ENCODE assay signal across 14 cellular contexts in genomic region chr1:173002891-173003582, GRCh38. TPM values are rescaled to one million over a fixed set of nuclear protein-coding genes. Genes with fewer than 3 reads are reported as not detected.
DNase-seq lines count a peak whose midpoint lies in the region; FAIRE-seq and TF ChIP-seq lines count a peak whose summit lies in the region.
"Had no signal": no experiment of that assay in that cellular context is flagged by ENCODE, and none has a peak within 500 bp of the region (broad histone marks: within the 10 kb centered on the region; RNA-seq: fewer than 3 reads in every experiment).

No MANE protein-coding gene starts in this region.

- H3K9me1 ChIP-seq in keratinocyte (ENCODE audit: control insufficient read depth, extremely low read depth, insufficient read depth, low read length) = no peaks in the 10 kb centered on the region

- no peaks in the 10 kb centered on the region for H3K36me3 ChIP-seq in keratinocyte (ENCODE audit: control insufficient read depth in 2 of 2, extremely low read depth in 1 of 2, insufficient read depth in 2 of 2, low read length in 2 of 2)

- no peaks in the 10 kb centered on the region for H3K79me2 ChIP-seq in keratinocyte (ENCODE audit: control insufficient read depth, insufficient read depth, low read length)

- in situ Hi-C loops in Caki2 (cut with HindIII; ENCODE audit: low pct_unique_long_range_greater_than_20kb, low sequenced_read_pairs) = no loop called here

- H3K4me2 ChIP-seq in keratinocyte (ENCODE audit: control insufficient read depth, extremely low read depth, insufficient read depth, low read depth, low read length) = peak overlapping the region; percentile 42

- peak overlapping the region; percentile 64 for H2AFZ ChIP-seq in keratinocyte (ENCODE audit: control insufficient read depth, low read length)

- no peaks in the 10 kb centered on the region for H4K20me1 ChIP-seq in keratinocyte (ENCODE audit: control insufficient read depth, extremely low read depth, insufficient read depth, low read length)

- H3K27ac ChIP-seq in keratinocyte (ENCODE audit: control insufficient read depth, insufficient read depth, low read length) = peak overlapping the region; percentile 71
- H3K27ac ChIP-seq: testis had no signal

- H3K4me3 ChIP-seq in keratinocyte (ENCODE audit: control insufficient read depth in 2 of 3, extremely low read depth in 1 of 3, insufficient read depth in 2 of 3, low read depth in 1 of 3, low read length in 3 of 3) = no peak overlapping the region
- H3K4me3 ChIP-seq: testis had no signal

- no peak for TF ChIP-seq CTCF in keratinocyte (optimal IDR thresholded peaks at IDR 0.05 in 1 of 3, IDR thresholded peaks at IDR 0.05 in 1 of 3, conservative IDR thresholded peaks at IDR 0.05 in 1 of 3; ENCODE audit: extremely low read depth in 1 of 3, insufficient read depth in 2 of 3, low read length in 3 of 3)

- DNase-seq in Caki2 (ENCODE audit: low read depth) (peak; percentile 7), M059J (ENCODE audit: low read depth) (peak; percentile 80), astrocyte of the hippocampus (ENCODE audit: low read depth, low spot score) (peak; percentile 18), keratinocyte (ENCODE audit: low read depth, low spot score) (peak; percentile 44), NCI-H2171 treated with DMSO at 0.1 percent for 48 hours (lab: John Stamatoyannopoulos, UW) (no peak), AML-193 (lab: John Stamatoyannopoulos, UW) (no peak), D341Med (ENCODE audit: low spot score) (no peak), cerebellar cortex (ENCODE audit: low spot score) (no peak)
- DNase-seq: activated naive CD4-positive, alpha-beta T cell; COR-L47; NCI-H345; nephron progenitor cell; small intestine; testis had no signal

- no peak overlapping the region for H3K9ac ChIP-seq in keratinocyte (ENCODE audit: control insufficient read depth, extremely low read depth, insufficient read depth, low read length)

- FAIRE-seq in keratinocyte (lab: Jason Lieb, UNC) = peak; percentile 20

- no peaks in the 10 kb centered on the region for H3K27me3 ChIP-seq in keratinocyte (ENCODE audit: control insufficient read depth, extremely low read depth, insufficient read depth, low read length)
- H3K27me3 ChIP-seq: testis had no signal

- H3K9me3 ChIP-seq in keratinocyte (ENCODE audit: control insufficient read depth, low read depth, low read length) = no peaks in the 10 kb centered on the region
- H3K9me3 ChIP-seq: testis had no signal

- dilution Hi-C loops in keratinocyte (cut with MboI; ENCODE audit: extremely low pct_ligation_motif_present, low sequenced_read_pairs) = no loop called here

- peaks cover 7% of the 10 kb centered on the region for H3K4me1 ChIP-seq in keratinocyte (ENCODE audit: control insufficient read depth, extremely low read depth, insufficient read depth, low read length)
- H3K4me1 ChIP-seq: testis had no signal

RNA-seq across cellular contexts. Expression of gene TNFSF18, which starts 47.7 kb away (rescaled TPM):
- total RNA-seq in Caki2 (2014; rRNA removed; shearing (Covaris generic); ENCODE audit: low replicate concordance) = 0.23 and 0.57 TPM in 2 replicates
- 11.5 and 14.2 TPM in 2 replicates for total RNA-seq in M059J (2014; rRNA removed; shearing (Covaris generic))
- polyA plus RNA-seq in keratinocyte = 0.21 to 0.69 TPM (median 0.48 TPM) in 3 replicates
- polyA plus RNA-seq in keratinocyte (2011; ENCODE audit: low read depth) = not detected
- 0.22 and 0.55 TPM in 2 replicates for polyA plus RNA-seq in keratinocyte (2011; cell fraction: cytosol; rRNA removed)
- 0.83 and 0.87 TPM in 2 replicates for polyA plus RNA-seq in keratinocyte (2011; cell fraction: nucleus; rRNA removed)
- 0.10 and 0.32 TPM in 2 replicates for polyA plus RNA-seq in keratinocyte (2012; ENCODE audit: low replicate concordance)
- polyA minus RNA-seq in keratinocyte = 1.3 TPM in 1 of 3 replicates, not detected in the others
- not detected for polyA minus RNA-seq in keratinocyte (2011; cell fraction: cytosol; rRNA and poly(A)+ RNA removed)
- 0.53 and 1.6 TPM in 2 replicates for polyA minus RNA-seq in keratinocyte (2011; cell fraction: nucleus; rRNA and poly(A)+ RNA removed)

Comparison
In these comparisons a context has a peak if more than half of its experiments do, and no peak if none do; other contexts are left out.
1. DNase-seq: peak in Caki2 (single experiment), M059J (single experiment), astrocyte of the hippocampus (single experiment) and keratinocyte (single experiment); none in NCI-H2171 treated with DMSO at 0.1 percent for 48 hours (single experiment), AML-193 (0 of 2), D341Med (single experiment) and cerebellar cortex (single experiment).